8 cellular contexts compared by ENCODE assay signal in genomic region chr15:99100245-99101173, GRCh38. TPM values are rescaled to one million over a fixed set of nuclear protein-coding genes. Genes with fewer than 3 reads are reported as not detected.
DNase-seq lines count a peak whose midpoint lies in the region; ATAC-seq and TF ChIP-seq lines count a peak whose summit lies in the region.

No MANE protein-coding gene starts in this region.

- peak; percentile 36 for ATAC-seq in HG03432 (IDR thresholded peaks at IDR 0.05; ENCODE audit: unreplicated experiment)
- ATAC-seq in natural killer cell, result peak in 1 of 3 donors; percentile 59
- no peak for ATAC-seq in HG02610 (IDR thresholded peaks at IDR 0.05; ENCODE audit: unreplicated experiment)

- H3K27me3 Mint-ChIP-seq in natural killer cell (ENCODE audit: low read depth in 2 of 2) (peaks cover 32 to 35% of the 10 kb centered on the region in 2 donors), type B pancreatic cell (peaks cover 64% of the 10 kb centered on the region)

- H3K9me3 Mint-ChIP-seq in natural killer cell, result no peaks in the 10 kb centered on the region
- no peaks in the 10 kb centered on the region for H3K9me3 Mint-ChIP-seq in type B pancreatic cell

- H3K4me1 Mint-ChIP-seq in natural killer cell (peaks cover 0 to 10% of the 10 kb centered on the region in 2 donors), type B pancreatic cell (ENCODE audit: unreplicated experiment) (no peaks in the 10 kb centered on the region)

- H3K4me3 Mint-ChIP-seq in natural killer cell (no peak overlapping the region), type B pancreatic cell (peak overlapping the region; percentile 68)

- intact Hi-C loops in natural killer cell (cut with micrococcal nuclease), result loop anchor here (5.0 kb wide), 1 partner anchor 112 kb away; no protein-coding TSS in a partner anchor

- H3K27ac Mint-ChIP-seq in natural killer cell (no peak overlapping the region), type B pancreatic cell (no peak overlapping the region)

- peak overlapping the region; percentile 34 for H3K4me3 ChIP-seq in GM06990 (replicated peaks; ENCODE audit: low read depth, low read length)

- DNase-seq in GM06990 (ENCODE audit: extremely low read depth, insufficient read length) (peak; percentile 38), NCI-H82 (lab: John Stamatoyannopoulos, UW) (peak; percentile 90), fibroblast of the conjunctiva (ENCODE audit: low read depth) (peak; percentile 30), natural killer cell (peak; percentile 19), type B pancreatic cell (ENCODE audit: extremely low spot score, unreplicated experiment) (peak; percentile 87)
- DNase-seq in activated T-cell treated with anti-CD3 and anti-CD28 coated beads, Interleukin-2, amount 50 U/mL, for 48 hours, result peak; percentile 61 to 72

- no peaks in the 10 kb centered on the region for H3K36me3 ChIP-seq in GM06990 (ENCODE audit: control insufficient read depth, insufficient read depth, low read length)

- peak; percentile 90 for TF ChIP-seq CTCF in GM06990 (IDR thresholded peaks at IDR 0.05; ENCODE audit: insufficient read depth, low read length, poor library complexity, severe bottlenecking)
- peak; percentile 18 for TF ChIP-seq CTCF in natural killer cell (IDR thresholded peaks at IDR 0.05)
- TF ChIP-seq CTCF in type B pancreatic cell (conservative IDR thresholded peaks at IDR 0.05), result peak; percentile 84

- no peaks in the 10 kb centered on the region for H3K36me3 Mint-ChIP-seq in natural killer cell
- H3K36me3 Mint-ChIP-seq in type B pancreatic cell, result no peaks in the 10 kb centered on the region

- H3K27me3 ChIP-seq in GM06990 (replicated peaks; ENCODE audit: control insufficient read depth, insufficient read depth, low read length), result peaks cover 2% of the 10 kb centered on the region; the same call in 1 of the 2 replicates

RNA-seq across cellular contexts. Expression of gene SYNM, which starts 4.4 kb away (rescaled TPM):
- total RNA-seq in natural killer cell (under 1 TPM; 0.11 to 0.48 (median 0.42) TPM), type B pancreatic cell (ENCODE audit: low replicate concordance) (2.2 and 4.1 TPM in 2 replicates)

Comparison
In these comparisons a context has a peak if more than half of its experiments do, and no peak if none do; other contexts are left out.
1. DNase-seq: peak in every context shown above with its lines; median percentile 90 in NCI-H82; 87 in type B pancreatic cell; 66 in activated T-cell treated with anti-CD3 and anti-CD28 coated beads, Interleukin-2, amount 50 U/mL, for 48 hours; 38 in GM06990; 30 in fibroblast of the conjunctiva; 19 in natural killer cell.
2. CTCF ChIP-seq: peak in every context shown above with its lines; median percentile 90 in GM06990; 84 in type B pancreatic cell; 18 in natural killer cell.